Comparison of ENCODE assay signal across 8 cellular contexts in the genomic region with DNA sequence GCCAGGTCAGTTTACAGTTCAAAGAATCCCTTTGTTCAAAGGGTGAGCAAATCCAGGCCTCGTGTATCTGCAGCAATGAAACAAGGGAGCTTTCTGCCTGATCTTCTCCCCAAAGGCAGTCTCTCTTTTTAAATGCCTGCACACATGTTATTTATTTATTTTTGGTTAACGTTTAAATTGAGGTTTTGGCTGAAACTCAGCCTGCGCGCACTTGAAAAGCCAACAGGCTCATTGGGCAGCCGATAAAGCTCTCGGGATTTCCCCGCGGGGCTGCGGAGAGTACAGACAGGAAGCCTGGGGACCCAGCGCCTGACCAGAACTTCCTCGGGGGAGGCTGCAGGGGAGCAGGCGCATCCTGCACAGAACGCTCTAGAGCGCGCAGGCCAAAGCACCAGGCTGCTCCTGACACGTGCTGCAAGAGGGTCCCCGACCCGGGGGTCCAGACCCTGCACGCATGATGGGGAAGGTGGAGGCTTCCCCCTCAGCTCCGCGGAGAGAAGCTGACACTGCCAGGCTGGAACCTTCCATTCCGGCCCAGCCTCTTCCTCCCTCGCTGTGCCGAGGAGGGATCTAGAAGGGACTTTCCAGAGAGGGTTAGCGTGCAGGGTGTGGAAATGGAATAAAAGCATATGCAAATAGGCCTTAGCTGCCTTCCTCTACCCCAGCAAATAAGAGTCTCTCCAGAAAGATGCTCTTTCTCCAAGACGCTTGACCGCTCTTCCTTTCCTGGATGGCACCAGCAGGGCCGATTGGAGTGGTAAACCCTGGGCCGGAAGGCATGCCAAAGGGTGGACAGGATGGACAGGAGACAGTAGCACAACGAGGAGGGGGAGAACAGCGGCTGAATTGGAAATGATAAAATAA. TPM values are rescaled to one million over a fixed set of nuclear protein-coding genes. Genes with fewer than 3 reads are reported as not detected.
A peak's percentile ranks its signal among the peaks of the same experiment; 100 is the strongest.
DNase-seq lines count a peak whose midpoint lies in the region; ATAC-seq and TF ChIP-seq lines count a peak whose summit lies in the region.

No MANE protein-coding gene starts in this region.

- H2AFZ ChIP-seq in GM23248: peak overlapping the region; percentile 81

- H3K4me2 ChIP-seq in GM23248 (ENCODE audit: unreplicated experiment): peak overlapping the region; percentile 81

- H3K9me2 ChIP-seq in GM23248 (ENCODE audit: insufficient read depth): no peaks in the 10 kb centered on the region

- DNase-seq in GM03348 (ENCODE audit: low spot score) (peak; percentile 48), GM23248 (peak; percentile 67), NB4 (ENCODE audit: low read depth) (peak; percentile 97), activated T-cell treated with anti-CD3 and anti-CD28 coated beads for 1 hour (ENCODE audit: low read depth) (peak; percentile 57), nephron progenitor cell (peak; percentile 6), NCI-H524 treated with DMSO at 0.1 percent for 48 hours (lab: John Stamatoyannopoulos, UW) (no peak)

- peak; percentile 96 for ATAC-seq in esophagus mucosa

- no peaks in the 10 kb centered on the region for H4K20me1 ChIP-seq in GM23248 (ENCODE audit: insufficient read depth)

- TF ChIP-seq CTCF in NB4 (IDR thresholded peaks at IDR 0.05; ENCODE audit: low read depth, low read length) (no peak), nephron progenitor cell (IDR thresholded peaks at IDR 0.05) (no peak)

- H3K4me1 Mint-ChIP-seq in nephron progenitor cell: peaks cover 39% of the 10 kb centered on the region

- H3K9me3 ChIP-seq in GM23248 (ENCODE audit: low read depth) (no peaks in the 10 kb centered on the region), subcutaneous abdominal adipose tissue (ENCODE audit: control insufficient read depth in 5 of 5, low read length in 5 of 5) (no peaks in the 10 kb centered on the region)

- H3K9me3 Mint-ChIP-seq in nephron progenitor cell: no peaks in the 10 kb centered on the region

- H3K27ac Mint-ChIP-seq in nephron progenitor cell: peak overlapping the region; percentile 10

- H3K36me3 ChIP-seq in GM23248 (ENCODE audit: low read depth) (no peaks in the 10 kb centered on the region), subcutaneous abdominal adipose tissue (ENCODE audit: control insufficient read depth in 5 of 5, insufficient read depth in 5 of 5, low read length in 5 of 5) (no peaks in the 10 kb centered on the region)

- no peak overlapping the region for H3K4me3 Mint-ChIP-seq in nephron progenitor cell

- WGBS in GM23248 (ENCODE audit: low coverage in 1 of 2, low lambda C conversion rate in 2 of 2, missing lambda C conversion rate in 2 of 2), 2 experiments: 5% methylated on average over 31 of the region's 31 CpGs

- peak overlapping the region; percentile 30 for H3K9ac ChIP-seq in GM23248
- peak overlapping the region in 2 of 5 donors; percentile 13 to 23 for H3K9ac ChIP-seq in subcutaneous abdominal adipose tissue (ENCODE audit: low read length in 5 of 5)

- H3F3A ChIP-seq in GM23248 (ENCODE audit: insufficient read depth): peaks cover 23% of the 10 kb centered on the region

- peak overlapping the region; percentile 63 for H3K4me3 ChIP-seq in GM23248
- H3K4me3 ChIP-seq in NB4 (ENCODE audit: low read depth, low read length): peak overlapping the region; percentile 84
- peak overlapping the region; percentile 45 to 66 (median 59) for H3K4me3 ChIP-seq in subcutaneous abdominal adipose tissue (ENCODE audit: low read depth in 1 of 5, low read length in 5 of 5)

- peaks cover 3% of the 10 kb centered on the region for H3K27me3 Mint-ChIP-seq in nephron progenitor cell (ENCODE audit: low read depth, poor library complexity)

- H3K36me3 Mint-ChIP-seq in nephron progenitor cell (ENCODE audit: low read depth): no peaks in the 10 kb centered on the region

- H3K4me1 ChIP-seq in GM23248 (ENCODE audit: insufficient read depth) (peaks cover 31% of the 10 kb centered on the region), subcutaneous abdominal adipose tissue (ENCODE audit: control insufficient read depth in 5 of 5, insufficient read depth in 5 of 5, low read length in 5 of 5) (peaks cover 9 to 47% (median 45%) of the 10 kb centered on the region in 5 donors)

- H3K27me3 ChIP-seq in GM23248 (replicated peaks; ENCODE audit: insufficient read depth): no peaks in the 10 kb centered on the region
- H3K27me3 ChIP-seq in subcutaneous abdominal adipose tissue (ENCODE audit: control insufficient read depth in 5 of 5, insufficient read depth in 4 of 5, low read length in 5 of 5): no peaks in the 10 kb centered on the region

- in situ Hi-C loops in GM23248 (cut with MboI): no loop called here

- no peaks in the 10 kb centered on the region for H3K79me2 ChIP-seq in GM23248 (ENCODE audit: insufficient read depth)

- H3K27ac ChIP-seq in GM23248 (peak overlapping the region; percentile 11; the same call in 1 of the 2 replicates), subcutaneous abdominal adipose tissue (ENCODE audit: low read depth, low read length) (peak overlapping the region; percentile 15)

- peak; percentile 68 for TF ChIP-seq POLR2A in NB4 (IDR thresholded peaks at IDR 0.05; ENCODE audit: extremely low read depth, insufficient read length)

RNA-seq across cellular contexts. Expression of a gene that starts 46.1 kb away (rescaled TPM):
- total RNA-seq in GM23248 (2014; rRNA removed; shearing (Covaris generic)): 22.8 and 49.0 TPM in 2 replicates
- polyA plus RNA-seq in GM23248 (2016; fragmentation: Nextera tagmentation; extraction: Ambion mirVana): 94.9 and 96.0 TPM in 2 replicates
- total RNA-seq in esophagus mucosa: 74.7 TPM

RNA-seq across cellular contexts. Expression of a gene that starts 48.9 kb away (rescaled TPM):
- total RNA-seq in GM23248 (2014; rRNA removed; shearing (Covaris generic)): 32.1 and 52.2 TPM in 2 replicates
- 54.3 and 66.3 TPM in 2 replicates for polyA plus RNA-seq in GM23248 (2016; fragmentation: Nextera tagmentation; extraction: Ambion mirVana)
- total RNA-seq in esophagus mucosa: 23.8 TPM
